35 cellular contexts compared by ENCODE assay signal in genomic region chr22:42404266-42404665, GRCh38. TPM values are rescaled to one million over a fixed set of nuclear protein-coding genes. Genes with fewer than 3 reads are reported as not detected.
"Had no signal": no experiment of that assay in that cellular context is flagged by ENCODE, and none has a peak within 500 bp of the region (broad histone marks: within the 10 kb centered on the region; RNA-seq: fewer than 3 reads in every experiment).

No MANE protein-coding gene starts in this region.

- H3K9me3 Mint-ChIP-seq: activated CD4-positive, alpha-beta memory T cell treated with anti-CD3 and anti-CD28 coated beads for 36 hours; activated naive CD8-positive, alpha-beta T cell treated with anti-CD3 and anti-CD28 coated beads for 36 hours; activated T-cell treated with anti-CD3 and anti-CD28 coated beads, Interleukin-2, amount 50 U/mL, for 72 hours; activated T-helper 17 cell treated with anti-CD3 and anti-CD28 coated beads, Interleukin-2, amount 50 U/mL, for 72 hours; T-helper 1 cell treated with Interleukin-12 subunit alpha and Interleukin-12 subunit beta and Interleukin-4 antibody, amounts not matched to agents 30 μg/mL and 1 μg/mL, for 36 hours; T-helper 2 cell treated with Interferon-gamma antibody and Interleukin-4, amounts not matched to agents 5 μg/mL and 100 μg/mL, for 36 hours had no signal

- H3K4me3 ChIP-seq: SJSA1 had no signal

- H3K4me1 ChIP-seq: SJSA1 had no signal

- H3K27ac Mint-ChIP-seq: activated CD4-positive, alpha-beta memory T cell treated with anti-CD3 and anti-CD28 coated beads for 36 hours; activated CD8-positive, alpha-beta memory T cell treated with anti-CD3 and anti-CD28 coated beads, Interleukin-2, amount 10 ng/mL, durations not matched to agents 7 days and 5 days; activated naive CD8-positive, alpha-beta T cell treated with anti-CD3 and anti-CD28 coated beads for 36 hours; activated T-cell treated with anti-CD3 and anti-CD28 coated beads, Interleukin-2, amount 50 U/mL, for 72 hours; activated T-helper 17 cell treated with anti-CD3 and anti-CD28 coated beads, Interleukin-2, amount 50 U/mL, for 72 hours; T-helper 1 cell treated with Interleukin-12 subunit alpha and Interleukin-12 subunit beta and Interleukin-4 antibody, amounts not matched to agents 30 μg/mL and 1 μg/mL, for 36 hours; T-helper 2 cell treated with Interferon-gamma antibody and Interleukin-4, amounts not matched to agents 5 μg/mL and 100 μg/mL, for 36 hours had no signal

- H3K9ac ChIP-seq: SK-N-SH had no signal

- H3K36me3 ChIP-seq: brain microvascular endothelial cell, SJSA1 had no signal

- H3K27ac ChIP-seq: brain microvascular endothelial cell, SJSA1 had no signal

- ATAC-seq: activated CD8-positive, alpha-beta memory T cell treated with anti-CD3 and anti-CD28 coated beads, Interleukin-2, amount 10 ng/mL, durations not matched to agents 7 days and 5 days; activated T-cell treated with anti-CD3 and anti-CD28 coated beads, Interleukin-2, amount 50 U/mL, for 72 hours; activated T-helper 17 cell treated with anti-CD3 and anti-CD28 coated beads, Interleukin-2, amount 50 U/mL, for 72 hours; Panc1 had no signal

- H3K4me3 Mint-ChIP-seq: activated CD4-positive, alpha-beta memory T cell treated with anti-CD3 and anti-CD28 coated beads for 36 hours; activated CD8-positive, alpha-beta memory T cell treated with anti-CD3 and anti-CD28 coated beads, Interleukin-2, amount 10 ng/mL, durations not matched to agents 7 days and 5 days; activated naive CD8-positive, alpha-beta T cell treated with anti-CD3 and anti-CD28 coated beads for 36 hours; activated T-cell treated with anti-CD3 and anti-CD28 coated beads, Interleukin-2, amount 50 U/mL, for 72 hours; activated T-helper 17 cell treated with anti-CD3 and anti-CD28 coated beads, Interleukin-2, amount 50 U/mL, for 72 hours; T-helper 1 cell treated with Interleukin-12 subunit alpha and Interleukin-12 subunit beta and Interleukin-4 antibody, amounts not matched to agents 30 μg/mL and 1 μg/mL, for 36 hours; T-helper 2 cell treated with Interferon-gamma antibody and Interleukin-4, amounts not matched to agents 5 μg/mL and 100 μg/mL, for 36 hours had no signal

- H3K4me1 Mint-ChIP-seq: activated CD8-positive, alpha-beta memory T cell treated with anti-CD3 and anti-CD28 coated beads, Interleukin-2, amount 10 ng/mL, durations not matched to agents 7 days and 5 days; activated naive CD8-positive, alpha-beta T cell treated with anti-CD3 and anti-CD28 coated beads for 36 hours had no signal

- H3K36me3 Mint-ChIP-seq: activated CD4-positive, alpha-beta memory T cell treated with anti-CD3 and anti-CD28 coated beads for 36 hours; activated CD8-positive, alpha-beta memory T cell treated with anti-CD3 and anti-CD28 coated beads, Interleukin-2, amount 10 ng/mL, durations not matched to agents 7 days and 5 days; activated naive CD8-positive, alpha-beta T cell treated with anti-CD3 and anti-CD28 coated beads for 36 hours had no signal

- H3K4me2 ChIP-seq: SK-N-SH had no signal

- H3K9me3 ChIP-seq: SJSA1, SK-N-SH had no signal

- H3K27me3 Mint-ChIP-seq: activated CD4-positive, alpha-beta memory T cell treated with anti-CD3 and anti-CD28 coated beads for 36 hours; activated CD8-positive, alpha-beta memory T cell treated with anti-CD3 and anti-CD28 coated beads, Interleukin-2, amount 10 ng/mL, durations not matched to agents 7 days and 5 days; activated naive CD8-positive, alpha-beta T cell treated with anti-CD3 and anti-CD28 coated beads for 36 hours; activated T-helper 17 cell treated with anti-CD3 and anti-CD28 coated beads, Interleukin-2, amount 50 U/mL, for 72 hours had no signal

- DNase-seq: activated CD4-positive, alpha-beta memory T cell treated with anti-CD3 and anti-CD28 coated beads for 36 hours; activated CD4-positive, alpha-beta T cell treated with anti-CD3 and anti-CD28 coated beads for 4 hours; activated CD4-positive, alpha-beta T cell treated with anti-CD3 and anti-CD28 coated beads, Interleukin-2, amount 50 U/mL, for 1 hour; activated CD4-positive, CD25-positive, alpha-beta regulatory T cell treated with anti-CD3 and anti-CD28 coated beads, Interleukin-2, amount 50 U/mL, for 72 hours; activated CD8-positive, alpha-beta memory T cell treated with anti-CD3 and anti-CD28 coated beads for 24 hours; activated CD8-positive, alpha-beta memory T cell treated with anti-CD3 and anti-CD28 coated beads, Interleukin-2, amount 10 ng/mL, durations not matched to agents 7 days and 5 days; activated CD8-positive, alpha-beta memory T cell treated with anti-CD3 and anti-CD28 coated beads, Interleukin-2, amount 50 U/mL, for 48 hours; activated effector memory CD4-positive, alpha-beta T cell treated with anti-CD3 and anti-CD28 coated beads, Interleukin-2, amount 50 U/mL, for 16 hours; activated naive CD4-positive, alpha-beta T cell; activated naive CD4-positive, alpha-beta T cell treated with anti-CD3 and anti-CD28 coated beads, Interleukin-2, amount 50 U/mL, for 16 hours; activated naive CD8-positive, alpha-beta T cell treated with anti-CD3 and anti-CD28 coated beads for 36 hours; activated T-cell treated with anti-CD3 and anti-CD28 coated beads, Interleukin-2, amount 50 U/mL, for 72 hours; amniotic stem cell; aorta; brain microvascular endothelial cell; central memory CD4-positive, alpha-beta T cell; Karpas-422; KBM-7; NCI-H1105; NCI-H1436; NCI-H1694; NCI-H1930; NCI-H2081 treated with DMSO at 0.1 percent for 48 hours; NCI-H345; NCI-H524 treated with DMSO at 0.1 percent for 48 hours; SHP77 treated with DMSO at 0.1 percent for 48 hours; SK-N-SH had no signal

RNA-seq across cellular contexts. Expression of gene NFAM1, which starts 27.9 kb away (rescaled TPM):
- total RNA-seq: MCF 10A, NCI-H460, RPMI7951, SJSA1 had no signal
